In the genomic region with DNA sequence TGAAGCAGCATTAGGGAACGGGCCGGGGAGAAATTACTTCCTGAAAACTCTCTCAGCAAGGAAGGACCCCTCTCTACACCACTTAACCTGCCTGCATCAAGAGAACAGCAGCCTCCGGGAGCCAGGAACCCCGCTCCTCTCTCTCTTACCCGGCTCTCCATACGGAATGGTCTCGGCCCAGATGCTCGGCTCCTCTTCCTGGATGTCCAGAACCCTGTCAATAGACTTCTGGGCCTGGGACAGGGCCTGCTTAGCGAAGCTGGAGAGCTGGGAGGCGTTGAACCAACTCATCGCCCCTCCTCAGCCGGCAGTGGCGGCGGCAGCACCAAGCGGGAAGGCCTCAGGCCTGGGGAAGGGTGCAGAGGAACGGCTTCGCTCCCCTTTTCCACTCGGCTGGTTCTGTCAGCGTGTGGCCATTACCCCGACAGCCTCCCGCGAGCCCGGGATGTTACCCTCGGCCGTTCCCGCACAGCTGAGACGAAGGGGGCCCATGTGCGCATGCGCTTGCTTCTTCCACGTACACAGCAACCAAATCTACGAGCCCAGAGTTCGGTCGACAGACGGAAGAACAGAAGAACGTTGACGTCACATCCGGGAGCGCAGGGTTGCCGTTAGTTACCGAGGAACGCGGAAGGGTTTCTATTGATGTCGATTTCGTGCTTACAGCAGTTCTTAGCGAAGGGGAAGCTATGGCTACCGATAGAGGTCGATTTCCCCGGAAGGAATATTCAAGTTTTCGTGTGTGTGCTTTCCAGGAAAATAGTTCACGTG, we compare ENCODE assay signal across 1 cellular context.
TF ChIP-seq lines count a peak whose summit lies in the region.

A gene with protein sequence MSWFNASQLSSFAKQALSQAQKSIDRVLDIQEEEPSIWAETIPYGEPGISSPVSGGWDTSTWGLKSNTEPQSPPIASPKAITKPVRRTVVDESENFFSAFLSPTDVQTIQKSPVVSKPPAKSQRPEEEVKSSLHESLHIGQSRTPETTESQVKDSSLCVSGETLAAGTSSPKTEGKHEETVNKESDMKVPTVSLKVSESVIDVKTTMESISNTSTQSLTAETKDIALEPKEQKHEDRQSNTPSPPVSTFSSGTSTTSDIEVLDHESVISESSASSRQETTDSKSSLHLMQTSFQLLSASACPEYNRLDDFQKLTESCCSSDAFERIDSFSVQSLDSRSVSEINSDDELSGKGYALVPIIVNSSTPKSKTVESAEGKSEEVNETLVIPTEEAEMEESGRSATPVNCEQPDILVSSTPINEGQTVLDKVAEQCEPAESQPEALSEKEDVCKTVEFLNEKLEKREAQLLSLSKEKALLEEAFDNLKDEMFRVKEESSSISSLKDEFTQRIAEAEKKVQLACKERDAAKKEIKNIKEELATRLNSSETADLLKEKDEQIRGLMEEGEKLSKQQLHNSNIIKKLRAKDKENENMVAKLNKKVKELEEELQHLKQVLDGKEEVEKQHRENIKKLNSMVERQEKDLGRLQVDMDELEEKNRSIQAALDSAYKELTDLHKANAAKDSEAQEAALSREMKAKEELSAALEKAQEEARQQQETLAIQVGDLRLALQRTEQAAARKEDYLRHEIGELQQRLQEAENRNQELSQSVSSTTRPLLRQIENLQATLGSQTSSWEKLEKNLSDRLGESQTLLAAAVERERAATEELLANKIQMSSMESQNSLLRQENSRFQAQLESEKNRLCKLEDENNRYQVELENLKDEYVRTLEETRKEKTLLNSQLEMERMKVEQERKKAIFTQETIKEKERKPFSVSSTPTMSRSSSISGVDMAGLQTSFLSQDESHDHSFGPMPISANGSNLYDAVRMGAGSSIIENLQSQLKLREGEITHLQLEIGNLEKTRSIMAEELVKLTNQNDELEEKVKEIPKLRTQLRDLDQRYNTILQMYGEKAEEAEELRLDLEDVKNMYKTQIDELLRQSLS (minus strand): TSS at position 538 of the 771 bp plus-strand sequence. CDS start 247 bp downstream, at position 291.

TF ChIP-seq in HCT116, 20 proteins besides CTCF, POLR2A, EP300 and RAD21 (continued from another document):
- TF ChIP-seq, protein P1, sequence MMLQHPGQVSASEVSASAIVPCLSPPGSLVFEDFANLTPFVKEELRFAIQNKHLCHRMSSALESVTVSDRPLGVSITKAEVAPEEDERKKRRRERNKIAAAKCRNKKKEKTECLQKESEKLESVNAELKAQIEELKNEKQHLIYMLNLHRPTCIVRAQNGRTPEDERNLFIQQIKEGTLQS (IDR thresholded peaks at IDR 0.05), result no peak
- TF ChIP-seq POLR2AphosphoS5 (IDR thresholded peaks at IDR 0.05; ENCODE audit: low read depth, low read length) (peak; percentile 68; the same call in 1 of the 2 replicates), ZFX (IDR thresholded peaks at IDR 0.05) (peak; percentile 86), EGR1 (IDR thresholded peaks at IDR 0.05; ENCODE audit: low read depth) (no peak), ZNF274 (IDR thresholded peaks at IDR 0.05; ENCODE audit: low read depth, low read length) (no peak), CBX3 (IDR thresholded peaks at IDR 0.05; ENCODE audit: low read depth) (no peak), SIN3A (IDR thresholded peaks at IDR 0.05; ENCODE audit: low read depth) (peak; percentile 87), JUND (IDR thresholded peaks at IDR 0.05) (no peak), EZH2phosphoT487 (IDR thresholded peaks at IDR 0.05; ENCODE audit: borderline replicate concordance) (no peak), EZH2 (IDR thresholded peaks at IDR 0.05) (no peak), SP1 (IDR thresholded peaks at IDR 0.05; ENCODE audit: low read depth) (peak; percentile 35; the same call in 1 of the 2 replicates), SRF (IDR thresholded peaks at IDR 0.05; ENCODE audit: low read depth) (no peak), ELF1 (IDR thresholded peaks at IDR 0.05; ENCODE audit: borderline replicate concordance, low read depth) (peak; percentile 89), TCF7L2 (IDR thresholded peaks at IDR 0.05; ENCODE audit: borderline replicate concordance, extremely low read depth, insufficient read depth, insufficient read length) (peak; percentile 78), CEBPB (IDR thresholded peaks at IDR 0.05; ENCODE audit: low read depth) (no peak), FOSL1 (IDR thresholded peaks at IDR 0.05; ENCODE audit: low read depth) (no peak)
- TF ChIP-seq, protein P2, sequence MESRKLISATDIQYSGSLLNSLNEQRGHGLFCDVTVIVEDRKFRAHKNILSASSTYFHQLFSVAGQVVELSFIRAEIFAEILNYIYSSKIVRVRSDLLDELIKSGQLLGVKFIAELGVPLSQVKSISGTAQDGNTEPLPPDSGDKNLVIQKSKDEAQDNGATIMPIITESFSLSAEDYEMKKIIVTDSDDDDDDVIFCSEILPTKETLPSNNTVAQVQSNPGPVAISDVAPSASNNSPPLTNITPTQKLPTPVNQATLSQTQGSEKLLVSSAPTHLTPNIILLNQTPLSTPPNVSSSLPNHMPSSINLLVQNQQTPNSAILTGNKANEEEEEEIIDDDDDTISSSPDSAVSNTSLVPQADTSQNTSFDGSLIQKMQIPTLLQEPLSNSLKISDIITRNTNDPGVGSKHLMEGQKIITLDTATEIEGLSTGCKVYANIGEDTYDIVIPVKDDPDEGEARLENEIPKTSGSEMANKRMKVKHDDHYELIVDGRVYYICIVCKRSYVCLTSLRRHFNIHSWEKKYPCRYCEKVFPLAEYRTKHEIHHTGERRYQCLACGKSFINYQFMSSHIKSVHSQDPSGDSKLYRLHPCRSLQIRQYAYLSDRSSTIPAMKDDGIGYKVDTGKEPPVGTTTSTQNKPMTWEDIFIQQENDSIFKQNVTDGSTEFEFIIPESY (IDR thresholded peaks at IDR 0.05; ENCODE audit: extremely low read depth, insufficient replicate concordance, low read length), result no peak
- TF ChIP-seq, protein P3, sequence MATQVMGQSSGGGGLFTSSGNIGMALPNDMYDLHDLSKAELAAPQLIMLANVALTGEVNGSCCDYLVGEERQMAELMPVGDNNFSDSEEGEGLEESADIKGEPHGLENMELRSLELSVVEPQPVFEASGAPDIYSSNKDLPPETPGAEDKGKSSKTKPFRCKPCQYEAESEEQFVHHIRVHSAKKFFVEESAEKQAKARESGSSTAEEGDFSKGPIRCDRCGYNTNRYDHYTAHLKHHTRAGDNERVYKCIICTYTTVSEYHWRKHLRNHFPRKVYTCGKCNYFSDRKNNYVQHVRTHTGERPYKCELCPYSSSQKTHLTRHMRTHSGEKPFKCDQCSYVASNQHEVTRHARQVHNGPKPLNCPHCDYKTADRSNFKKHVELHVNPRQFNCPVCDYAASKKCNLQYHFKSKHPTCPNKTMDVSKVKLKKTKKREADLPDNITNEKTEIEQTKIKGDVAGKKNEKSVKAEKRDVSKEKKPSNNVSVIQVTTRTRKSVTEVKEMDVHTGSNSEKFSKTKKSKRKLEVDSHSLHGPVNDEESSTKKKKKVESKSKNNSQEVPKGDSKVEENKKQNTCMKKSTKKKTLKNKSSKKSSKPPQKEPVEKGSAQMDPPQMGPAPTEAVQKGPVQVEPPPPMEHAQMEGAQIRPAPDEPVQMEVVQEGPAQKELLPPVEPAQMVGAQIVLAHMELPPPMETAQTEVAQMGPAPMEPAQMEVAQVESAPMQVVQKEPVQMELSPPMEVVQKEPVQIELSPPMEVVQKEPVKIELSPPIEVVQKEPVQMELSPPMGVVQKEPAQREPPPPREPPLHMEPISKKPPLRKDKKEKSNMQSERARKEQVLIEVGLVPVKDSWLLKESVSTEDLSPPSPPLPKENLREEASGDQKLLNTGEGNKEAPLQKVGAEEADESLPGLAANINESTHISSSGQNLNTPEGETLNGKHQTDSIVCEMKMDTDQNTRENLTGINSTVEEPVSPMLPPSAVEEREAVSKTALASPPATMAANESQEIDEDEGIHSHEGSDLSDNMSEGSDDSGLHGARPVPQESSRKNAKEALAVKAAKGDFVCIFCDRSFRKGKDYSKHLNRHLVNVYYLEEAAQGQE (IDR thresholded peaks at IDR 0.05; ENCODE audit: low read depth), result no peak
